In the genomic region with DNA sequence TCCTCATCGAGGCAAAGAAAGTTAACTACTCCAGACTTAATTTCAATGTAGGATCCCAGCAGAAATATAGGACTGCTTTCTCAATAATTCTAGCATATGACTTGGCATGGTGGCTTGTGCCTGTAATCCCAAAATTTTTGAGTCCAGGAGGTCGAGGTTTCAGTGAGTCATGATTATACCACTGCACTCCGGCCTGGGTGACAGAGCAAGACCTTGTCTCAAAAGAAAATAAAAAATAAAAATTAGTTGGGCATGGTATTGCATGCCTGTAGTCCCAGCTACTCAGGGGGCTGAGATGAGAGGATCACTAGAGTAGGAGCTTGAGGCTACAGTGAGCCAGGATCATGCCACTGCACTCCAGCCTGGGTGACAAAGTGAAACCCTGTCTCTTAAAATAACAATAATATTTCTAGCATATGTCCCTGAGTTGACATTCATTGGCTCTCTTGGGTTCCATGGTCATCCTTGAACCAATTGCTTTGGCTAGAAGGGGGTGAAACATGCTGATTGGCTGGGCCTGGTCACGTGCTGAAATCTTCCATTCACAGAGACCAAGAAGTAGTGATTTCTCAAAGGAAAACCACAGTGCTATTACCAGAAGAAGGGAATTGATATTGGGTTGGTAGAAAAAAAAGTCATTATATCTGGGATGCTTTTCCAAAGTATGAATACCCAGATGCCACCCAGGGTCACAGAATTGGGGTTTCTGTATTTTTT, we compare ENCODE assay signal across 17 cellular contexts. TPM values are rescaled to one million over a fixed set of nuclear protein-coding genes. Genes with fewer than 3 reads are reported as not detected.
DNase-seq lines count a peak whose midpoint lies in the region; ATAC-seq, FAIRE-seq and TF ChIP-seq lines count a peak whose summit lies in the region.
"Had no signal": no experiment of that assay in that cellular context is flagged by ENCODE, and none has a peak within 500 bp of the region (broad histone marks: within the 10 kb centered on the region; RNA-seq: fewer than 3 reads in every experiment).

No MANE protein-coding gene starts in this region.

- H3K36me3 ChIP-seq in esophagus squamous epithelium (no peaks in the 10 kb centered on the region), testis (ENCODE audit: low read depth, missing control alignments) (no peaks in the 10 kb centered on the region)

- TF ChIP-seq CTCF in WTC11 (IDR thresholded peaks at IDR 0.05): no peak
- TF ChIP-seq CTCF in esophagus squamous epithelium (IDR thresholded peaks at IDR 0.05): no peak
- TF ChIP-seq CTCF in testis (IDR thresholded peaks at IDR 0.05): no peak

- H3K4me1 ChIP-seq in esophagus squamous epithelium: peaks cover 0 to 27% (median 6%) of the 10 kb centered on the region in 3 donors
- H3K4me1 ChIP-seq in testis: peaks cover 15% of the 10 kb centered on the region

- ATAC-seq in WTC11 (no peak), GM21786 (IDR thresholded peaks at IDR 0.05; ENCODE audit: unreplicated experiment) (no peak)

- H3K27ac ChIP-seq in esophagus squamous epithelium: peak overlapping the region in 3 of 4 donors; percentile 17 to 28 (median 27)
- peak overlapping the region; percentile 15 to 82 for H3K27ac ChIP-seq in testis

- intact Hi-C loops in esophagus squamous epithelium (cut with DNase I) (no loop called here), testis (cut with DNase I; ENCODE audit: low total_unique reads) (no loop called here)

- no peak for DNase-seq in GM12892 (ENCODE audit: insufficient read length)
- DNase-seq in WTC11 (ENCODE audit: low spot score): no peak
- no peak for DNase-seq in esophagus squamous epithelium (lab: John Stamatoyannopoulos, UW)
- DNase-seq in testis: no peak
- DNase-seq in activated T-cell treated with anti-CD3 and anti-CD28 coated beads for 4 hours: no peak
- DNase-seq in AG20443 (ENCODE audit: low spot score): no peak
- DNase-seq in activated CD4-positive, alpha-beta T cell treated with anti-CD3 and anti-CD28 coated beads, Interleukin-2, amount 10 ng/mL, durations not matched to agents 7 days and 5 days: no peak
- DNase-seq: C1 segment of cervical spinal cord, DND-41, GDM1, NCI-H1417, NCI-H2029, NCI-H2171, NCI-H446 treated with DMSO at 0.1 percent for 48 hours, NCI-H774 had no signal

- CTCF ChIA-PET in WTC11 (lab: Charles Lee): no interaction called here
- CTCF ChIA-PET in activated CD4-positive, alpha-beta T cell treated with anti-CD3 and anti-CD28 coated beads, Interleukin-2, amount 10 ng/mL, durations not matched to agents 7 days and 5 days (lab: Charles Lee): no interaction called here

- peak; percentile 61 for FAIRE-seq in GM12892 (lab: Jason Lieb, UNC)
- FAIRE-seq: A204.1 had no signal

- no peak overlapping the region for H3K27ac Mint-ChIP-seq in WTC11
- H3K27ac Mint-ChIP-seq in activated CD4-positive, alpha-beta T cell treated with anti-CD3 and anti-CD28 coated beads, Interleukin-2, amount 10 ng/mL, durations not matched to agents 7 days and 5 days: no peak overlapping the region

- TF ChIP-seq POLR2A in GM12892 (IDR thresholded peaks at IDR 0.05; ENCODE audit: low read depth, low read length) (no peak), esophagus squamous epithelium (IDR thresholded peaks at IDR 0.05) (no peak), testis (IDR thresholded peaks at IDR 0.05) (no peak)

- H3K36me3 Mint-ChIP-seq in WTC11: peaks cover 2% of the 10 kb centered on the region; the same call in 1 of the 2 replicates
- no peaks in the 10 kb centered on the region for H3K36me3 Mint-ChIP-seq in activated CD4-positive, alpha-beta T cell treated with anti-CD3 and anti-CD28 coated beads, Interleukin-2, amount 10 ng/mL, durations not matched to agents 7 days and 5 days (ENCODE audit: low read depth)

- H3K4me1 Mint-ChIP-seq in WTC11: peaks cover 5% of the 10 kb centered on the region
- no peaks in the 10 kb centered on the region for H3K4me1 Mint-ChIP-seq in activated CD4-positive, alpha-beta T cell treated with anti-CD3 and anti-CD28 coated beads, Interleukin-2, amount 10 ng/mL, durations not matched to agents 7 days and 5 days

- H3K27me3 Mint-ChIP-seq in WTC11 (ENCODE audit: low read depth): no peaks in the 10 kb centered on the region
- peaks cover 20% of the 10 kb centered on the region for H3K27me3 Mint-ChIP-seq in activated CD4-positive, alpha-beta T cell treated with anti-CD3 and anti-CD28 coated beads, Interleukin-2, amount 10 ng/mL, durations not matched to agents 7 days and 5 days

- H3K27me3 ChIP-seq in esophagus squamous epithelium (no peaks in the 10 kb centered on the region), testis (no peaks in the 10 kb centered on the region)

- H3K4me3 ChIP-seq in esophagus squamous epithelium (no peak overlapping the region), testis (no peak overlapping the region)

- no peak overlapping the region for H3K4me3 Mint-ChIP-seq in WTC11
- H3K4me3 Mint-ChIP-seq in activated CD4-positive, alpha-beta T cell treated with anti-CD3 and anti-CD28 coated beads, Interleukin-2, amount 10 ng/mL, durations not matched to agents 7 days and 5 days: no peak overlapping the region

- H3K9me3 Mint-ChIP-seq in WTC11: no peaks in the 10 kb centered on the region
- H3K9me3 Mint-ChIP-seq in activated CD4-positive, alpha-beta T cell treated with anti-CD3 and anti-CD28 coated beads, Interleukin-2, amount 10 ng/mL, durations not matched to agents 7 days and 5 days: no peaks in the 10 kb centered on the region

- POLR2A ChIA-PET in WTC11 (lab: Charles Lee): no interaction called here
- POLR2A ChIA-PET in activated CD4-positive, alpha-beta T cell treated with anti-CD3 and anti-CD28 coated beads, Interleukin-2, amount 10 ng/mL, durations not matched to agents 7 days and 5 days (lab: Charles Lee): no interaction called here

- H3K9me3 ChIP-seq in esophagus squamous epithelium (no peaks in the 10 kb centered on the region), testis (no peaks in the 10 kb centered on the region)

- WGBS in esophagus squamous epithelium, 2 donors: 73 to 80% methylated on average over 4 of the region's 4 CpGs
- 80 to 87% methylated on average over 4 of the region's 4 CpGs for WGBS in testis, 2 donors

TF ChIP-seq in WTC11, 78 proteins besides CTCF, POLR2A, EP300 and RAD21:
- TF ChIP-seq, protein P1, sequence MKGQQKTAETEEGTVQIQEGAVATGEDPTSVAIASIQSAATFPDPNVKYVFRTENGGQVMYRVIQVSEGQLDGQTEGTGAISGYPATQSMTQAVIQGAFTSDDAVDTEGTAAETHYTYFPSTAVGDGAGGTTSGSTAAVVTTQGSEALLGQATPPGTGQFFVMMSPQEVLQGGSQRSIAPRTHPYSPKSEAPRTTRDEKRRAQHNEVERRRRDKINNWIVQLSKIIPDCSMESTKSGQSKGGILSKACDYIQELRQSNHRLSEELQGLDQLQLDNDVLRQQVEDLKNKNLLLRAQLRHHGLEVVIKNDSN (CRISPR knock-in tag; IDR thresholded peaks at IDR 0.05): peak; percentile 54; the same call in 1 of the 2 replicates
- no peak for TF ChIP-seq MXD4 (CRISPR knock-in tag; IDR thresholded peaks at IDR 0.05; ENCODE audit: borderline replicate concordance)
- TF ChIP-seq, protein P2, sequence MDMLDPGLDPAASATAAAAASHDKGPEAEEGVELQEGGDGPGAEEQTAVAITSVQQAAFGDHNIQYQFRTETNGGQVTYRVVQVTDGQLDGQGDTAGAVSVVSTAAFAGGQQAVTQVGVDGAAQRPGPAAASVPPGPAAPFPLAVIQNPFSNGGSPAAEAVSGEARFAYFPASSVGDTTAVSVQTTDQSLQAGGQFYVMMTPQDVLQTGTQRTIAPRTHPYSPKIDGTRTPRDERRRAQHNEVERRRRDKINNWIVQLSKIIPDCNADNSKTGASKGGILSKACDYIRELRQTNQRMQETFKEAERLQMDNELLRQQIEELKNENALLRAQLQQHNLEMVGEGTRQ (CRISPR knock-in tag; IDR thresholded peaks at IDR 0.05): peak; percentile 76

RNA-seq across cellular contexts. Expression of a gene that starts 31.6 kb away (rescaled TPM):
- polyA plus RNA-seq in GM12892 (2012; ENCODE audit: missing spikeins): 6.1 TPM
- total RNA-seq in WTC11 (2021) (17.8 to 22.4 TPM (median 20.3 TPM) in 3 replicates), esophagus squamous epithelium (10 to 100 TPM in 1 of 4 donors, 1 to 10 TPM in 3; 1.1 to 22.9 (median 8.2) TPM), testis (10 to 100 TPM; 25.9 to 42.8 TPM)
- polyA plus RNA-seq in testis (ENCODE audit: insufficient read depth, low read depth, low replicate concordance): 12.9 TPM
- 1 to 10 TPM; 1.6 to 2.0 TPM for total RNA-seq in activated CD4-positive, alpha-beta T cell treated with anti-CD3 and anti-CD28 coated beads, Interleukin-2, amount 10 ng/mL, durations not matched to agents 7 days and 5 days
